ENCODE assay signal across 1 cellular context in genomic region chr11:63673579-63673978, GRCh38.
A peak's percentile ranks its signal among the peaks of the same experiment; 100 is the strongest.
TF ChIP-seq lines count a peak whose summit lies in the region.

No MANE protein-coding gene starts in this region.

TF ChIP-seq in HepG2, 621 proteins besides CTCF, POLR2A, EP300 and RAD21:
- TF ChIP-seq CHD2 (IDR thresholded peaks at IDR 0.05; ENCODE audit: low read depth, low read length) = no peak
- peak in 1 of 2 experiments; percentile 17; a peak in 2 of 4 replicates for TF ChIP-seq MAFK (conservative IDR thresholded peaks at IDR 0.05 in 1 of 2, IDR thresholded peaks at IDR 0.05 in 1 of 2; ENCODE audit: low read length in 2 of 2)
- TF ChIP-seq MAFF (IDR thresholded peaks at IDR 0.05; ENCODE audit: low read depth, low read length) = 0 out of 2 replicates have a peak, but pooled peaks have one; percentile 13
- TF ChIP-seq TGIF2 (CRISPR knock-in tag; IDR thresholded peaks at IDR 0.05) = no peak
